In the genomic region with DNA sequence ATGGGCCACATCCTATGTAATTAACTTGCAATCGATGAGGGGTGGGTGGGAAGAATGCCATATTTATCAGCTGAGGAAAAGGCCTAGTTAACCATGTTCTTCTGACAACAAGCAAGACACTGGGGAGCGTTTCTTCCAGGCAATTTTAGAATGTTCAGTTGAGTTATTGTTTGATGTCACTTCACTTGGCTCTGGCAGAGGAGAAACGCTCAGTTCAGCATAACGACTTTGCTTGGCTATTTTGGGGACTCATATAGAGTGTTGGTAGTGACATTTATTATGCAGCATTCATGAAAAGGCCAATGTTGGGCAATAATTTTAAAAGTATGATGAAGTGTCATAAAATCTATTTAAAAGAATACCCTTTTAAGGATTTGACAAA, we compare ENCODE assay signal across 8 cellular contexts. TPM values are rescaled to one million over a fixed set of nuclear protein-coding genes. Genes with fewer than 3 reads are reported as not detected.
DNase-seq lines count a peak whose midpoint lies in the region; FAIRE-seq and TF ChIP-seq lines count a peak whose summit lies in the region.

No MANE protein-coding gene starts in this region.

- DNase-seq in BE2C = no peak
- no peak for DNase-seq in NT2/D1 (ENCODE audit: low read depth, low spot score)
- no peak for DNase-seq in endodermal cell
- DNase-seq in nephron progenitor cell = no peak
- DNase-seq in HuH-7 (ENCODE audit: low spot score) = no peak
- no peak for DNase-seq in frontal cortex (ENCODE audit: low spot score in 2 of 2)
- DNase-seq in NCI-H82 treated with DMSO at 0.1 percent for 48 hours (lab: John Stamatoyannopoulos, UW; ENCODE audit: unreplicated experiment) = no peak
- no peak for DNase-seq in NCI-H2029 (lab: John Stamatoyannopoulos, UW)

- TF ChIP-seq CTCF in BE2C (IDR thresholded peaks at IDR 0.05; ENCODE audit: low read depth, low read length) (no peak), endodermal cell (conservative IDR thresholded peaks at IDR 0.05) (no peak), nephron progenitor cell (IDR thresholded peaks at IDR 0.05) (no peak)

- no peak overlapping the region for H3K27ac ChIP-seq in endodermal cell (ENCODE audit: low read depth, low read length)

- peak overlapping the region; percentile 44 for H3K4me3 Mint-ChIP-seq in endodermal cell
- H3K4me3 Mint-ChIP-seq in nephron progenitor cell = peak overlapping the region; percentile 79

- peaks cover 17% of the 10 kb centered on the region for H3K36me3 ChIP-seq in BE2C
- H3K36me3 ChIP-seq in NT2/D1 (ENCODE audit: insufficient read depth, insufficient read length, low read length) = no peaks in the 10 kb centered on the region
- no peaks in the 10 kb centered on the region for H3K36me3 ChIP-seq in endodermal cell (ENCODE audit: control insufficient read depth, insufficient read depth, low read length)

- H3K9me3 Mint-ChIP-seq in endodermal cell = no peaks in the 10 kb centered on the region
- H3K9me3 Mint-ChIP-seq in nephron progenitor cell = no peaks in the 10 kb centered on the region

- no peaks in the 10 kb centered on the region for H3K4me1 ChIP-seq in BE2C
- no peaks in the 10 kb centered on the region for H3K4me1 ChIP-seq in NT2/D1 (ENCODE audit: insufficient read depth, insufficient read length)
- no peaks in the 10 kb centered on the region for H3K4me1 ChIP-seq in endodermal cell (ENCODE audit: control insufficient read depth, insufficient read depth, low read length)

- FAIRE-seq in frontal cortex (lab: Jason Lieb, UNC) = no peak

- H3K4me3 ChIP-seq in BE2C (ENCODE audit: low read depth, low read length) (peak overlapping the region; percentile 76), NT2/D1 (ENCODE audit: insufficient read length, low read depth) (peak overlapping the region; percentile 36), endodermal cell (ENCODE audit: low read length) (peak overlapping the region; percentile 70)

- no peaks in the 10 kb centered on the region for H3K9me3 ChIP-seq in BE2C
- no peaks in the 10 kb centered on the region for H3K9me3 ChIP-seq in NT2/D1 (ENCODE audit: insufficient read depth, low read length)
- H3K9me3 ChIP-seq in endodermal cell (ENCODE audit: control insufficient read depth, low read length) = no peaks in the 10 kb centered on the region

- H3K9ac ChIP-seq in NT2/D1 (ENCODE audit: insufficient read length, low read depth) = no peak overlapping the region
- H3K9ac ChIP-seq in endodermal cell (ENCODE audit: extremely low read depth, low read length, poor library complexity, severe bottlenecking) = no peak overlapping the region

- H3K4me1 Mint-ChIP-seq in endodermal cell (peaks cover 7% of the 10 kb centered on the region), nephron progenitor cell (peaks cover 13% of the 10 kb centered on the region)

- H3K27me3 Mint-ChIP-seq in endodermal cell (ENCODE audit: insufficient read depth) (peaks cover 18% of the 10 kb centered on the region), nephron progenitor cell (ENCODE audit: low read depth, poor library complexity) (peaks cover 33% of the 10 kb centered on the region)

- H3K36me3 Mint-ChIP-seq in endodermal cell (ENCODE audit: low read depth) = no peaks in the 10 kb centered on the region
- H3K36me3 Mint-ChIP-seq in nephron progenitor cell (ENCODE audit: low read depth) = no peaks in the 10 kb centered on the region

- H3K27ac Mint-ChIP-seq in endodermal cell (no peak overlapping the region), nephron progenitor cell (no peak overlapping the region)

- WGBS in endodermal cell (ENCODE audit: insufficient coverage in 1 of 2, insufficient read length in 1 of 2), 2 experiments = 73 to 89% methylated on average over 3 to 4 of the region's 4 CpGs

- H3K27me3 ChIP-seq in BE2C = no peaks in the 10 kb centered on the region
- peaks cover 7% of the 10 kb centered on the region for H3K27me3 ChIP-seq in NT2/D1 (ENCODE audit: insufficient read depth, insufficient read length)
- peaks cover 20% of the 10 kb centered on the region for H3K27me3 ChIP-seq in endodermal cell (ENCODE audit: control insufficient read depth, insufficient read depth, low read length, poor library complexity, severe bottlenecking)

RNA-seq across cellular contexts. Expression of a gene that starts 0.7 kb away (rescaled TPM):
- polyA plus RNA-seq in BE2C (2012; ENCODE audit: insufficient read depth, insufficient read length, low read depth) = 18.4 TPM
- under 1 TPM; 0.09 to 0.37 TPM for total RNA-seq in endodermal cell
- polyA plus RNA-seq in endodermal cell (2013, experiment 1 of 2) = 0.21 TPM
- polyA plus RNA-seq in endodermal cell (2013, experiment 2 of 2) = 0.17 TPM
- 1.6 TPM for total RNA-seq in frontal cortex

RNA-seq across cellular contexts. Expression of a gene that starts 53.4 kb away (rescaled TPM):
- 25.3 TPM for polyA plus RNA-seq in BE2C (2012; ENCODE audit: insufficient read depth, insufficient read length, low read depth)
- total RNA-seq in endodermal cell (10 to 100 TPM; 40.4 to 42.8 TPM), frontal cortex (8.2 TPM)
- polyA plus RNA-seq in endodermal cell (2013, experiment 1 of 2) = 23.5 TPM
- 25.5 TPM for polyA plus RNA-seq in endodermal cell (2013, experiment 2 of 2)
